Comparison of ENCODE assay signal across 8 cellular contexts in genomic region chr7:141072548-141073172, GRCh38. TPM values are rescaled to one million over a fixed set of nuclear protein-coding genes. Genes with fewer than 3 reads are reported as not detected.
DNase-seq lines count a peak whose midpoint lies in the region; ATAC-seq and TF ChIP-seq lines count a peak whose summit lies in the region.

No MANE protein-coding gene starts in this region.

- H3K27me3 ChIP-seq in esophagus squamous epithelium = peaks cover 0 to 67% (median 0%) of the 10 kb centered on the region in 4 donors
- peaks cover 28% of the 10 kb centered on the region for H3K27me3 ChIP-seq in muscle layer of duodenum (ENCODE audit: low read depth, low read length)
- H3K27me3 ChIP-seq in tibial artery = peaks cover 0 to 67% of the 10 kb centered on the region in 2 donors

- peak in 1 of 4 donors; percentile 16 for TF ChIP-seq POLR2A in esophagus squamous epithelium (IDR thresholded peaks at IDR 0.05)

- H3K27ac ChIP-seq in esophagus squamous epithelium (peak overlapping the region; percentile 30 to 71 (median 58)), muscle layer of duodenum (ENCODE audit: low read length) (no peak overlapping the region), tibial artery (no peak overlapping the region)

- peak; percentile 75 for DNase-seq in EH (ENCODE audit: low read depth)
- DNase-seq in NCI-H1105 (lab: John Stamatoyannopoulos, UW) = peak; percentile 69
- peak; percentile 62 for DNase-seq in activated CD8-positive, alpha-beta memory T cell treated with anti-CD3 and anti-CD28 coated beads, Interleukin-2, amount 10 ng/mL, durations not matched to agents 7 days and 5 days
- DNase-seq in esophagus squamous epithelium (lab: John Stamatoyannopoulos, UW) = no peak
- no peak for DNase-seq in tibial artery

- peaks cover 17% of the 10 kb centered on the region for H3K4me1 Mint-ChIP-seq in activated CD8-positive, alpha-beta memory T cell treated with anti-CD3 and anti-CD28 coated beads, Interleukin-2, amount 10 ng/mL, durations not matched to agents 7 days and 5 days

- peak; percentile 48 for ATAC-seq in activated CD8-positive, alpha-beta memory T cell treated with anti-CD3 and anti-CD28 coated beads, Interleukin-2, amount 10 ng/mL, durations not matched to agents 7 days and 5 days
- ATAC-seq in HG03432 (IDR thresholded peaks at IDR 0.05; ENCODE audit: unreplicated experiment) (no peak), GM21737 (IDR thresholded peaks at IDR 0.05; ENCODE audit: unreplicated experiment) (no peak)

- H3K9me3 ChIP-seq in esophagus squamous epithelium = no peaks in the 10 kb centered on the region
- no peaks in the 10 kb centered on the region for H3K9me3 ChIP-seq in muscle layer of duodenum (ENCODE audit: control insufficient read depth in 1 of 2, low read length in 2 of 2)
- no peaks in the 10 kb centered on the region for H3K9me3 ChIP-seq in tibial artery

- H3K4me3 ChIP-seq in esophagus squamous epithelium (peak overlapping the region; percentile 47 to 73 (median 56)), muscle layer of duodenum (ENCODE audit: low read depth in 1 of 2, low read length in 2 of 2) (peak overlapping the region; percentile 73 to 87), tibial artery (peak overlapping the region; percentile 43 to 58)

- intact Hi-C loops in esophagus squamous epithelium (cut with DNase I) (loop anchor here (10.0 kb wide), 1 partner anchor 462 kb away; no protein-coding TSS in a partner anchor), tibial artery (cut with DNase I; ENCODE audit: low total_unique reads) (no loop called here)

- H3K27ac Mint-ChIP-seq in activated CD8-positive, alpha-beta memory T cell treated with anti-CD3 and anti-CD28 coated beads, Interleukin-2, amount 10 ng/mL, durations not matched to agents 7 days and 5 days = no peak overlapping the region

- H3K36me3 Mint-ChIP-seq in activated CD8-positive, alpha-beta memory T cell treated with anti-CD3 and anti-CD28 coated beads, Interleukin-2, amount 10 ng/mL, durations not matched to agents 7 days and 5 days = no peaks in the 10 kb centered on the region

- H3K4me1 ChIP-seq in esophagus squamous epithelium = peaks cover 19 to 45% (median 24%) of the 10 kb centered on the region in 3 donors
- H3K4me1 ChIP-seq in muscle layer of duodenum (ENCODE audit: control insufficient read depth in 1 of 2, insufficient read depth in 2 of 2, low read length in 2 of 2) = peaks cover 0 to 34% of the 10 kb centered on the region in 2 donors
- H3K4me1 ChIP-seq in tibial artery = peaks cover 0 to 42% (median 39%) of the 10 kb centered on the region in 4 donors

- CTCF ChIA-PET in activated CD8-positive, alpha-beta memory T cell treated with anti-CD3 and anti-CD28 coated beads, Interleukin-2, amount 10 ng/mL, durations not matched to agents 7 days and 5 days (lab: Charles Lee) = interaction anchor here (1.0 to 1.5 kb wide), 4 partner anchors 59 to 461 kb away, joined by 3 to 7 read pairs (median 4); no protein-coding TSS in a partner anchor

- no peaks in the 10 kb centered on the region for H3K36me3 ChIP-seq in esophagus squamous epithelium
- no peaks in the 10 kb centered on the region for H3K36me3 ChIP-seq in muscle layer of duodenum (ENCODE audit: control insufficient read depth in 1 of 2, insufficient read depth in 2 of 2, low read length in 2 of 2)
- no peaks in the 10 kb centered on the region for H3K36me3 ChIP-seq in tibial artery

- WGBS in esophagus squamous epithelium, 2 donors = 0% methylated on average over 3 to 25 of the region's 61 CpGs

- no peaks in the 10 kb centered on the region for H3K9me3 Mint-ChIP-seq in activated CD8-positive, alpha-beta memory T cell treated with anti-CD3 and anti-CD28 coated beads, Interleukin-2, amount 10 ng/mL, durations not matched to agents 7 days and 5 days (ENCODE audit: low read depth)

- H3K4me3 Mint-ChIP-seq in activated CD8-positive, alpha-beta memory T cell treated with anti-CD3 and anti-CD28 coated beads, Interleukin-2, amount 10 ng/mL, durations not matched to agents 7 days and 5 days = peak overlapping the region; percentile 60

- TF ChIP-seq CTCF in esophagus squamous epithelium (IDR thresholded peaks at IDR 0.05) (no peak), tibial artery (IDR thresholded peaks at IDR 0.05) (no peak)

- H3K27me3 Mint-ChIP-seq in activated CD8-positive, alpha-beta memory T cell treated with anti-CD3 and anti-CD28 coated beads, Interleukin-2, amount 10 ng/mL, durations not matched to agents 7 days and 5 days = peaks cover 48% of the 10 kb centered on the region

RNA-seq across cellular contexts. Expression of gene TMEM178B, which starts 1.2 kb away (rescaled TPM):
- 1 to 10 TPM in 1 of 2 experiments, under 1 TPM in 1; 0.18 to 1.9 TPM for total RNA-seq in activated CD8-positive, alpha-beta memory T cell treated with anti-CD3 and anti-CD28 coated beads, Interleukin-2, amount 10 ng/mL, durations not matched to agents 7 days and 5 days
- 1 to 10 TPM in 3 of 4 donors, under 1 TPM in 1; 0.95 to 1.7 (median 1.2) TPM for total RNA-seq in esophagus squamous epithelium

RNA-seq across cellular contexts. Expression of gene MRPS33, which starts 57.9 kb away (rescaled TPM):
- 10 to 100 TPM; 51.6 to 70.8 TPM for total RNA-seq in activated CD8-positive, alpha-beta memory T cell treated with anti-CD3 and anti-CD28 coated beads, Interleukin-2, amount 10 ng/mL, durations not matched to agents 7 days and 5 days
- 10 to 100 TPM; 12.7 to 25.2 (median 16.1) TPM for total RNA-seq in esophagus squamous epithelium

Comparison
In these comparisons a context has a peak if more than half of its experiments do, and no peak if none do; other contexts are left out.
1. DNase-seq: peak in EH (single experiment), NCI-H1105 (single experiment) and activated CD8-positive, alpha-beta memory T cell treated with anti-CD3 and anti-CD28 coated beads, Interleukin-2, amount 10 ng/mL, durations not matched to agents 7 days and 5 days (single experiment); none in esophagus squamous epithelium (single experiment) and tibial artery (0 of 2).
2. H3K27ac ChIP-seq: peak in esophagus squamous epithelium (4 of 4); none in muscle layer of duodenum (single experiment) and tibial artery (0 of 2).
3. Peak in every context shown above with its lines, with median percentiles within 50 percentile points of each other: H3K4me3 ChIP-seq.